In genomic region chr1:34866762-34867109, GRCh38 we compare ENCODE assay signal across 8 cellular contexts. TPM values are rescaled to one million over a fixed set of nuclear protein-coding genes. Genes with fewer than 3 reads are reported as not detected.
DNase-seq lines count a peak whose midpoint lies in the region; ATAC-seq lines count a peak whose summit lies in the region.

No MANE protein-coding gene starts in this region.

- 37% methylated on average over 9 of the region's 9 CpGs for WGBS in thymus

- H3K4me3 Mint-ChIP-seq in activated CD8-positive, alpha-beta memory T cell treated with anti-CD3 and anti-CD28 coated beads, Interleukin-2, amount 10 ng/mL, durations not matched to agents 7 days and 5 days = peak overlapping the region; percentile 73
- peak overlapping the region; percentile 77 to 87 for H3K4me3 Mint-ChIP-seq in activated T-cell treated with anti-CD3 and anti-CD28 coated beads, Interleukin-2, amount 50 U/mL, for 72 hours

- no peaks in the 10 kb centered on the region for H3K36me3 Mint-ChIP-seq in activated CD8-positive, alpha-beta memory T cell treated with anti-CD3 and anti-CD28 coated beads, Interleukin-2, amount 10 ng/mL, durations not matched to agents 7 days and 5 days
- H3K36me3 Mint-ChIP-seq in activated T-cell treated with anti-CD3 and anti-CD28 coated beads, Interleukin-2, amount 50 U/mL, for 72 hours (ENCODE audit: insufficient read depth in 2 of 2) = no peaks in the 10 kb centered on the region

- peaks cover 9% of the 10 kb centered on the region for H3K27me3 Mint-ChIP-seq in activated CD8-positive, alpha-beta memory T cell treated with anti-CD3 and anti-CD28 coated beads, Interleukin-2, amount 10 ng/mL, durations not matched to agents 7 days and 5 days
- peaks cover 17% of the 10 kb centered on the region for H3K27me3 Mint-ChIP-seq in activated T-cell treated with anti-CD3 and anti-CD28 coated beads, Interleukin-2, amount 50 U/mL, for 72 hours (ENCODE audit: low read depth)

- H3K27me3 ChIP-seq in layer of hippocampus (ENCODE audit: control insufficient read depth, insufficient read depth, low read length) (no peaks in the 10 kb centered on the region), thymus (ENCODE audit: control insufficient read depth, insufficient read depth) (peaks cover 10% of the 10 kb centered on the region)

- H3K9me3 Mint-ChIP-seq in activated CD8-positive, alpha-beta memory T cell treated with anti-CD3 and anti-CD28 coated beads, Interleukin-2, amount 10 ng/mL, durations not matched to agents 7 days and 5 days (ENCODE audit: low read depth) = no peaks in the 10 kb centered on the region
- H3K9me3 Mint-ChIP-seq in activated T-cell treated with anti-CD3 and anti-CD28 coated beads, Interleukin-2, amount 50 U/mL, for 72 hours = no peaks in the 10 kb centered on the region

- ATAC-seq in activated CD8-positive, alpha-beta memory T cell treated with anti-CD3 and anti-CD28 coated beads, Interleukin-2, amount 10 ng/mL, durations not matched to agents 7 days and 5 days = no peak
- ATAC-seq in activated T-cell treated with anti-CD3 and anti-CD28 coated beads, Interleukin-2, amount 50 U/mL, for 72 hours (replicated peaks in 1 of 2) = no peak
- ATAC-seq in GM18907 (IDR thresholded peaks at IDR 0.05; ENCODE audit: unreplicated experiment) (no peak), GM21825 (IDR thresholded peaks at IDR 0.05; ENCODE audit: unreplicated experiment) (no peak)

- peak overlapping the region; percentile 69 for H3K4me3 ChIP-seq in thymus (ENCODE audit: low read length)

- no peak for DNase-seq in activated CD8-positive, alpha-beta memory T cell treated with anti-CD3 and anti-CD28 coated beads, Interleukin-2, amount 10 ng/mL, durations not matched to agents 7 days and 5 days
- no peak for DNase-seq in activated CD8-positive, alpha-beta memory T cell treated with anti-CD3 and anti-CD28 coated beads, Interleukin-2, amount 50 U/mL, for 4 hours
- no peak for DNase-seq in activated T-cell treated with anti-CD3 and anti-CD28 coated beads, Interleukin-2, amount 50 U/mL, for 72 hours
- no peak for DNase-seq in stimulated activated CD4-positive, alpha-beta T cell treated with anti-CD3 and anti-CD28 coated beads, Interleukin-2, amount 100 ng/mL, for 24 hours

- H3K27ac Mint-ChIP-seq in activated CD8-positive, alpha-beta memory T cell treated with anti-CD3 and anti-CD28 coated beads, Interleukin-2, amount 10 ng/mL, durations not matched to agents 7 days and 5 days = no peak overlapping the region
- no peak overlapping the region for H3K27ac Mint-ChIP-seq in activated T-cell treated with anti-CD3 and anti-CD28 coated beads, Interleukin-2, amount 50 U/mL, for 72 hours

- peaks cover 55% of the 10 kb centered on the region for H3K4me1 ChIP-seq in thymus (ENCODE audit: control insufficient read depth, insufficient read depth, low read length)

- no peaks in the 10 kb centered on the region for H3K9me3 ChIP-seq in thymus (ENCODE audit: control insufficient read depth)

- H3K4me1 Mint-ChIP-seq in activated CD8-positive, alpha-beta memory T cell treated with anti-CD3 and anti-CD28 coated beads, Interleukin-2, amount 10 ng/mL, durations not matched to agents 7 days and 5 days = peaks cover 32% of the 10 kb centered on the region
- H3K4me1 Mint-ChIP-seq in activated T-cell treated with anti-CD3 and anti-CD28 coated beads, Interleukin-2, amount 50 U/mL, for 72 hours (ENCODE audit: low read depth) = peaks cover 44% of the 10 kb centered on the region

- no peaks in the 10 kb centered on the region for H3K36me3 ChIP-seq in thymus (ENCODE audit: control insufficient read depth, insufficient read depth)

- H3K27ac ChIP-seq in layer of hippocampus (ENCODE audit: low read depth, low read length) (peak overlapping the region; percentile 67), thymus (ENCODE audit: low read depth) (peak overlapping the region; percentile 56)

- CTCF ChIA-PET in activated CD8-positive, alpha-beta memory T cell treated with anti-CD3 and anti-CD28 coated beads, Interleukin-2, amount 10 ng/mL, durations not matched to agents 7 days and 5 days (lab: Charles Lee) = interaction anchor here (0.6 to 10.0 kb wide), 21 partner anchors 11 to 1016 kb away, joined by 3 to 149 read pairs (median 4); partner anchors contain the start of genes AGO1, TMEM35B and ZMYM6

RNA-seq across cellular contexts. Expression of gene SMIM12, which starts 7.2 kb away (rescaled TPM):
- total RNA-seq in activated CD8-positive, alpha-beta memory T cell treated with anti-CD3 and anti-CD28 coated beads, Interleukin-2, amount 10 ng/mL, durations not matched to agents 7 days and 5 days = 10 to 100 TPM; 52.7 to 67.2 TPM
- total RNA-seq in activated T-cell treated with anti-CD3 and anti-CD28 coated beads, Interleukin-2, amount 50 U/mL, for 72 hours = 10 to 100 TPM; 50.8 to 52.8 TPM
- polyA plus RNA-seq in thymus = 31.9 TPM
